Comparison of ENCODE assay signal across 9 cellular contexts in genomic region chr11:36149538-36150242, GRCh38.
DNase-seq lines count a peak whose midpoint lies in the region; ATAC-seq lines count a peak whose summit lies in the region.
"Had no signal": no experiment of that assay in that cellular context is flagged by ENCODE, and none has a peak within 500 bp of the region (broad histone marks: within the 10 kb centered on the region; RNA-seq: fewer than 3 reads in every experiment).

No MANE protein-coding gene starts in this region.

- no peaks in the 10 kb centered on the region for H3K9me3 Mint-ChIP-seq in activated T-cell treated with anti-CD3 and anti-CD28 coated beads, Interleukin-2, amount 50 U/mL, for 72 hours
- H3K9me3 Mint-ChIP-seq: central memory CD8-positive, alpha-beta T cell had no signal

- DNase-seq in COLO829 (ENCODE audit: low spot score), result peak; percentile 99
- DNase-seq in NCI-H460 (ENCODE audit: extremely low read depth, low read depth), result peak; percentile 89
- peak; percentile 57 to 72 for DNase-seq in activated T-cell treated with anti-CD3 and anti-CD28 coated beads, Interleukin-2, amount 50 U/mL, for 72 hours
- DNase-seq in head of caudate nucleus, result peak in 37 of 42 donors; percentile 5 to 82 (median 44)
- DNase-seq in retina, result no peak

- peaks cover 17% of the 10 kb centered on the region for H3K4me1 Mint-ChIP-seq in activated T-cell treated with anti-CD3 and anti-CD28 coated beads, Interleukin-2, amount 50 U/mL, for 72 hours (ENCODE audit: low read depth)
- H3K4me1 Mint-ChIP-seq: central memory CD8-positive, alpha-beta T cell had no signal

- no peak overlapping the region for H3K27ac Mint-ChIP-seq in activated T-cell treated with anti-CD3 and anti-CD28 coated beads, Interleukin-2, amount 50 U/mL, for 72 hours

- intact Hi-C loops in head of caudate nucleus (cut with DNase I), result no loop called here

- no peaks in the 10 kb centered on the region for H3K9me3 ChIP-seq in skeletal muscle satellite cell (replicated peaks; ENCODE audit: low read length)

- no peak overlapping the region for H3K4me3 Mint-ChIP-seq in activated T-cell treated with anti-CD3 and anti-CD28 coated beads, Interleukin-2, amount 50 U/mL, for 72 hours
- H3K4me3 Mint-ChIP-seq: central memory CD8-positive, alpha-beta T cell had no signal

- H3K9ac ChIP-seq in skeletal muscle satellite cell (ENCODE audit: low read depth, low read length), result peak overlapping the region; percentile 57

- H3K36me3 ChIP-seq in skeletal muscle satellite cell (ENCODE audit: insufficient read depth, low read length), result peaks cover 3% of the 10 kb centered on the region

- no peaks in the 10 kb centered on the region for H3K36me3 Mint-ChIP-seq in activated T-cell treated with anti-CD3 and anti-CD28 coated beads, Interleukin-2, amount 50 U/mL, for 72 hours (ENCODE audit: insufficient read depth in 2 of 2)

- peak overlapping the region; percentile 1 for H3K4me3 ChIP-seq in skeletal muscle satellite cell (ENCODE audit: low read length)

- peaks cover 32% of the 10 kb centered on the region for H3K27me3 Mint-ChIP-seq in activated T-cell treated with anti-CD3 and anti-CD28 coated beads, Interleukin-2, amount 50 U/mL, for 72 hours (ENCODE audit: low read depth)

- H3K27me3 ChIP-seq in skeletal muscle satellite cell (ENCODE audit: control insufficient read depth, insufficient read depth, low read length), result no peaks in the 10 kb centered on the region

- H3K4me2 ChIP-seq in skeletal muscle satellite cell (ENCODE audit: low read length), result peak overlapping the region; percentile 36

- peak; percentile 88 for ATAC-seq in GM18858 (IDR thresholded peaks at IDR 0.05; ENCODE audit: unreplicated experiment)
- ATAC-seq in HG03045 (IDR thresholded peaks at IDR 0.05; ENCODE audit: unreplicated experiment), result peak; percentile 77
- peak; percentile 100 for ATAC-seq in activated T-cell treated with anti-CD3 and anti-CD28 coated beads, Interleukin-2, amount 50 U/mL, for 72 hours (replicated peaks in 1 of 2)

- H3K4me1 ChIP-seq in skeletal muscle satellite cell (ENCODE audit: control insufficient read depth, insufficient read depth, low read length), result peaks cover 26% of the 10 kb centered on the region
